29 cellular contexts compared by ENCODE assay signal in genomic region chr19:35157431-35157830, GRCh38. TPM values are rescaled to one million over a fixed set of nuclear protein-coding genes. Genes with fewer than 3 reads are reported as not detected.
A peak's percentile ranks its signal among the peaks of the same experiment; 100 is the strongest.
DNase-seq lines count a peak whose midpoint lies in the region; ATAC-seq, FAIRE-seq and TF ChIP-seq lines count a peak whose summit lies in the region.
"Had no signal": no experiment of that assay in that cellular context is flagged by ENCODE, and none has a peak within 500 bp of the region (broad histone marks: within the 10 kb centered on the region; RNA-seq: fewer than 3 reads in every experiment).

No MANE protein-coding gene starts in this region.

- H3K9me3 Mint-ChIP-seq in T-helper 2 cell treated with Interferon-gamma antibody and Interleukin-4, amounts not matched to agents 5 μg/mL and 100 μg/mL, for 36 hours = peaks cover 12% of the 10 kb centered on the region
- H3K9me3 Mint-ChIP-seq in activated naive CD8-positive, alpha-beta T cell treated with anti-CD3 and anti-CD28 coated beads, Interleukin-2, amount 10 ng/mL, durations not matched to agents 7 days and 5 days = peaks cover 11% of the 10 kb centered on the region

- no peak overlapping the region for H3K4me3 ChIP-seq in A549
- H3K4me3 ChIP-seq: coronary artery, left ventricle myocardium inferior, sigmoid colon, suprapubic skin had no signal

- H3K36me3 Mint-ChIP-seq in T-helper 2 cell treated with Interferon-gamma antibody and Interleukin-4, amounts not matched to agents 5 μg/mL and 100 μg/mL, for 36 hours (ENCODE audit: low read depth) = peaks cover 76% of the 10 kb centered on the region
- H3K36me3 Mint-ChIP-seq in activated naive CD8-positive, alpha-beta T cell treated with anti-CD3 and anti-CD28 coated beads, Interleukin-2, amount 10 ng/mL, durations not matched to agents 7 days and 5 days = peaks cover 61% of the 10 kb centered on the region

- TF ChIP-seq CTCF in A549 (IDR thresholded peaks at IDR 0.05) (no peak), RWPE1 (conservative IDR thresholded peaks at IDR 0.05; ENCODE audit: low read depth) (no peak)

- DNase-seq in T-helper 2 cell treated with Interferon-gamma antibody and Interleukin-4, amounts not matched to agents 5 μg/mL and 100 μg/mL, for 36 hours (ENCODE audit: low spot score) = no peak
- DNase-seq in T-helper 2 cell = no peak
- DNase-seq in A549 (ENCODE audit: low read depth in 1 of 2, low spot score in 1 of 2) = no peak
- no peak for DNase-seq in RWPE1 (ENCODE audit: low spot score)
- no peak for DNase-seq in activated naive CD8-positive, alpha-beta T cell treated with anti-CD3 and anti-CD28 coated beads, Interleukin-2, amount 10 ng/mL, durations not matched to agents 7 days and 5 days
- DNase-seq in activated effector memory CD4-positive, alpha-beta T cell treated with anti-CD3 and anti-CD28 coated beads, Interleukin-2, amount 50 U/mL, for 16 hours = no peak
- DNase-seq: 8988T; activated CD8-positive, alpha-beta memory T cell treated with anti-CD3 and anti-CD28 coated beads, Interleukin-2, amount 10 ng/mL, durations not matched to agents 7 days and 5 days; activated gamma-delta T cell; anterior cingulate cortex; DMS53; islet precursor cell; left ventricle myocardium inferior; mesendoderm; NCI-H187; NCI-H524 treated with DMSO at 0.1 percent for 48 hours; SHP77; sigmoid colon; stimulated activated CD4-positive, alpha-beta T cell treated with anti-CD3 and anti-CD28 coated beads, Interleukin-4, amount 100 ng/mL, for 24 hours had no signal

- POLR2A ChIA-PET in A549 (lab: Yijun Ruan, JAX) (no interaction called here), RWPE1 (lab: Yijun Ruan, JAX; ENCODE audit: low non-redundant PET) (no interaction called here)
- POLR2A ChIA-PET in activated naive CD8-positive, alpha-beta T cell treated with anti-CD3 and anti-CD28 coated beads, Interleukin-2, amount 10 ng/mL, durations not matched to agents 7 days and 5 days (lab: Charles Lee) = interaction anchor here (0.9 kb wide), 1 partner anchor 9 kb away, joined by 4 read pairs; no protein-coding TSS in a partner anchor

- H3K4me2 ChIP-seq in A549 = no peak overlapping the region

- H3K27ac ChIP-seq in A549 = no peak overlapping the region
- H3K27ac ChIP-seq in RWPE1 = 0 out of 2 replicates have a peak overlapping the region, but pooled peaks have one; percentile 15
- H3K27ac ChIP-seq: coronary artery, left ventricle myocardium inferior, sigmoid colon, suprapubic skin had no signal

- peaks cover 4% of the 10 kb centered on the region for H3K27me3 Mint-ChIP-seq in T-helper 2 cell treated with Interferon-gamma antibody and Interleukin-4, amounts not matched to agents 5 μg/mL and 100 μg/mL, for 36 hours (ENCODE audit: low read depth)
- peaks cover 4% of the 10 kb centered on the region for H3K27me3 Mint-ChIP-seq in activated naive CD8-positive, alpha-beta T cell treated with anti-CD3 and anti-CD28 coated beads, Interleukin-2, amount 10 ng/mL, durations not matched to agents 7 days and 5 days
- H3K27me3 Mint-ChIP-seq: stimulated activated memory B cell treated with anti-CD40 and anti-IgM and Interleukin-4, amounts not matched to agents 10 μg/mL and 1 μg/mL and 100 μg/mL, for 72 hours had no signal

- no peak for TF ChIP-seq RAD21 in A549 (conservative IDR thresholded peaks at IDR 0.05 in 1 of 2, IDR thresholded peaks at IDR 0.05 in 1 of 2)

- no peak overlapping the region for H3K27ac Mint-ChIP-seq in T-helper 2 cell treated with Interferon-gamma antibody and Interleukin-4, amounts not matched to agents 5 μg/mL and 100 μg/mL, for 36 hours
- no peak overlapping the region for H3K27ac Mint-ChIP-seq in activated naive CD8-positive, alpha-beta T cell treated with anti-CD3 and anti-CD28 coated beads, Interleukin-2, amount 10 ng/mL, durations not matched to agents 7 days and 5 days
- H3K27ac Mint-ChIP-seq: activated CD8-positive, alpha-beta memory T cell treated with anti-CD3 and anti-CD28 coated beads, Interleukin-2, amount 10 ng/mL, durations not matched to agents 7 days and 5 days; progenitor cell of endocrine pancreas had no signal

- peak overlapping the region; percentile 40 for H3K4me3 Mint-ChIP-seq in T-helper 2 cell treated with Interferon-gamma antibody and Interleukin-4, amounts not matched to agents 5 μg/mL and 100 μg/mL, for 36 hours
- peak overlapping the region; percentile 43 for H3K4me3 Mint-ChIP-seq in activated naive CD8-positive, alpha-beta T cell treated with anti-CD3 and anti-CD28 coated beads, Interleukin-2, amount 10 ng/mL, durations not matched to agents 7 days and 5 days
- H3K4me3 Mint-ChIP-seq: stimulated activated memory B cell treated with anti-CD40 and anti-IgM and Interleukin-4, amounts not matched to agents 10 μg/mL and 1 μg/mL and 100 μg/mL, for 72 hours had no signal

- H3K4me1 ChIP-seq in A549 = peaks cover 9% of the 10 kb centered on the region; the same call in 1 of the 3 replicates

- no peak for ATAC-seq in A549
- ATAC-seq in activated naive CD8-positive, alpha-beta T cell treated with anti-CD3 and anti-CD28 coated beads, Interleukin-2, amount 10 ng/mL, durations not matched to agents 7 days and 5 days (ENCODE audit: low read depth) = no peak
- no peak for ATAC-seq in GM21447 (IDR thresholded peaks at IDR 0.05; ENCODE audit: unreplicated experiment)
- no peak for ATAC-seq in activated CD4-positive, CD25-positive, alpha-beta regulatory T cell treated with anti-CD3 and anti-CD28 coated beads, Interleukin-2, amount 50 U/mL, for 24 hours
- ATAC-seq: activated CD8-positive, alpha-beta memory T cell treated with anti-CD3 and anti-CD28 coated beads, Interleukin-2, amount 10 ng/mL, durations not matched to agents 7 days and 5 days; stimulated activated memory B cell treated with anti-CD40 and anti-IgM and Interleukin-4, amounts not matched to agents 10 μg/mL and 1 μg/mL and 100 μg/mL, for 72 hours had no signal

- WGBS in A549 (ENCODE audit: missing lambda C conversion rate) = 93% methylated on average over 4 of the region's 4 CpGs

- no peak for TF ChIP-seq EP300 in A549 (IDR thresholded peaks at IDR 0.05)

- FAIRE-seq in A549 (lab: Jason Lieb, UNC) = peak; percentile 72

- H3K4me1 Mint-ChIP-seq in T-helper 2 cell treated with Interferon-gamma antibody and Interleukin-4, amounts not matched to agents 5 μg/mL and 100 μg/mL, for 36 hours (ENCODE audit: low read depth) = peaks cover 31% of the 10 kb centered on the region
- H3K4me1 Mint-ChIP-seq in activated naive CD8-positive, alpha-beta T cell treated with anti-CD3 and anti-CD28 coated beads, Interleukin-2, amount 10 ng/mL, durations not matched to agents 7 days and 5 days = peaks cover 36% of the 10 kb centered on the region

- CTCF ChIA-PET in A549 (lab: Yijun Ruan, JAX) = interaction anchor here (1.8 to 13.8 kb wide), 2 partner anchors 12 to 91 kb away, joined by 4 to 163 read pairs; partner anchors contain the start of gene FXYD7
- CTCF ChIA-PET in RWPE1 (lab: Yijun Ruan, JAX) = no interaction called here

- peaks cover 7% of the 10 kb centered on the region; the same call in 2 of the 3 replicates for H3K9me3 ChIP-seq in A549
- H3K9me3 ChIP-seq: suprapubic skin had no signal

- no peak for TF ChIP-seq POLR2A in A549 (IDR thresholded peaks at IDR 0.05; ENCODE audit: low read length)

RNA-seq across cellular contexts. Expression of gene FXYD5, which starts 2.9 kb away (rescaled TPM):
- polyA plus RNA-seq in A549 (2011; rRNA removed) = 70.8 and 77.3 TPM in 2 replicates
- 191 and 198 TPM in 2 replicates for polyA plus RNA-seq in A549 (2012; cell fraction: cytosol; rRNA removed)
- polyA plus RNA-seq in A549 (2012; cell fraction: nucleus; rRNA removed) = 126 and 158 TPM in 2 replicates
- 106 to 116 TPM (median 113 TPM) in 3 replicates for polyA plus RNA-seq in A549 (2017; fragmentation: RNase III; extraction: RNeasy Plus Mini Kit Qiagen cat#74134 plus additional on column Dnase treatment)
- polyA minus RNA-seq in A549 (2011; rRNA and poly(A)+ RNA removed) = 154 and 174 TPM in 2 replicates
- total RNA-seq in activated naive CD8-positive, alpha-beta T cell treated with anti-CD3 and anti-CD28 coated beads, Interleukin-2, amount 10 ng/mL, durations not matched to agents 7 days and 5 days = 100 to 1,000 TPM; 353 to 360 TPM
- total RNA-seq: G401 had no signal

RNA-seq across cellular contexts. Expression of gene FXYD7, which starts 14.4 kb away (rescaled TPM):
- polyA plus RNA-seq in A549 (2011; rRNA removed) = not detected in 2 replicates
- 0.20 and 0.21 TPM in 2 replicates for polyA plus RNA-seq in A549 (2012; cell fraction: cytosol; rRNA removed)
- 0.09 and 0.12 TPM in 2 replicates for polyA plus RNA-seq in A549 (2012; cell fraction: nucleus; rRNA removed)
- polyA plus RNA-seq in A549 (2017; fragmentation: RNase III; extraction: RNeasy Plus Mini Kit Qiagen cat#74134 plus additional on column Dnase treatment) = 0.15 TPM in 1 of 3 replicates, not detected in the others
- polyA minus RNA-seq in A549 (2011; rRNA and poly(A)+ RNA removed) = not detected in 2 replicates
- total RNA-seq in activated naive CD8-positive, alpha-beta T cell treated with anti-CD3 and anti-CD28 coated beads, Interleukin-2, amount 10 ng/mL, durations not matched to agents 7 days and 5 days = 1 to 10 TPM; 5.3 to 6.5 TPM
- total RNA-seq: G401, left ventricle myocardium inferior, myocyte, progenitor cell of endocrine pancreas had no signal

RNA-seq across cellular contexts. Expression of gene FXYD1, which starts 18.8 kb away (rescaled TPM):
- polyA plus RNA-seq in A549 (2011; rRNA removed) = not detected in 2 replicates
- 0.06 and 0.13 TPM in 2 replicates for polyA plus RNA-seq in A549 (2012; cell fraction: cytosol; rRNA removed)
- 0.10 and 0.13 TPM in 2 replicates for polyA plus RNA-seq in A549 (2012; cell fraction: nucleus; rRNA removed)
- polyA plus RNA-seq in A549 (2017; fragmentation: RNase III; extraction: RNeasy Plus Mini Kit Qiagen cat#74134 plus additional on column Dnase treatment) = not detected in 3 replicates
- not detected in 2 replicates for polyA minus RNA-seq in A549 (2011; rRNA and poly(A)+ RNA removed)
- total RNA-seq in activated naive CD8-positive, alpha-beta T cell treated with anti-CD3 and anti-CD28 coated beads, Interleukin-2, amount 10 ng/mL, durations not matched to agents 7 days and 5 days = not detected
- total RNA-seq: fibroblast of villous mesenchyme, G401, H4, progenitor cell of endocrine pancreas had no signal

RNA-seq across cellular contexts. Expression of gene LGI4, which starts 22.6 kb away (rescaled TPM):
- polyA plus RNA-seq in A549 (2011; rRNA removed) (0.06 and 0.13 TPM in 2 replicates), A549 (2017; fragmentation: RNase III; extraction: RNeasy Plus Mini Kit Qiagen cat#74134 plus additional on column Dnase treatment) (0.09 to 0.16 TPM (median 0.12 TPM) in 3 replicates)
- polyA plus RNA-seq in A549 (2012; cell fraction: cytosol; rRNA removed) = 0.06 and 0.09 TPM in 2 replicates
- polyA plus RNA-seq in A549 (2012; cell fraction: nucleus; rRNA removed) = 0.92 and 1.1 TPM in 2 replicates
- 0.21 and 0.29 TPM in 2 replicates for polyA minus RNA-seq in A549 (2011; rRNA and poly(A)+ RNA removed)
- under 1 TPM; 0.28 to 0.44 TPM for total RNA-seq in activated naive CD8-positive, alpha-beta T cell treated with anti-CD3 and anti-CD28 coated beads, Interleukin-2, amount 10 ng/mL, durations not matched to agents 7 days and 5 days
- total RNA-seq: activated CD8-positive, alpha-beta memory T cell treated with anti-CD3 and anti-CD28 coated beads, Interleukin-2, amount 10 ng/mL, durations not matched to agents 7 days and 5 days; fibroblast of villous mesenchyme; H4; progenitor cell of endocrine pancreas had no signal

RNA-seq across cellular contexts. Expression of gene FXYD3, which starts 41.8 kb away (rescaled TPM):
- polyA plus RNA-seq in A549 (2011; rRNA removed) = 0.32 and 0.46 TPM in 2 replicates
- polyA plus RNA-seq in A549 (2012; cell fraction: cytosol; rRNA removed) = 0.05 and 0.07 TPM in 2 replicates
- 0.17 TPM in 1 of 2 replicates, not detected in the other for polyA plus RNA-seq in A549 (2012; cell fraction: nucleus; rRNA removed)
- 0.16 TPM in 1 of 3 replicates, not detected in the others for polyA plus RNA-seq in A549 (2017; fragmentation: RNase III; extraction: RNeasy Plus Mini Kit Qiagen cat#74134 plus additional on column Dnase treatment)
- not detected in 2 replicates for polyA minus RNA-seq in A549 (2011; rRNA and poly(A)+ RNA removed)
- total RNA-seq in activated naive CD8-positive, alpha-beta T cell treated with anti-CD3 and anti-CD28 coated beads, Interleukin-2, amount 10 ng/mL, durations not matched to agents 7 days and 5 days = not detected
- total RNA-seq: activated CD8-positive, alpha-beta memory T cell treated with anti-CD3 and anti-CD28 coated beads, Interleukin-2, amount 10 ng/mL, durations not matched to agents 7 days and 5 days; fibroblast of villous mesenchyme; G401; H4 had no signal
